Comparison of ENCODE assay signal across 2 cellular contexts in genomic region chr4:8859550-8860095, GRCh38.
TF ChIP-seq lines count a peak whose summit lies in the region.

No MANE protein-coding gene starts in this region.

TF ChIP-seq in H1, 55 proteins besides CTCF, POLR2A, EP300 and RAD21 (continued from another document):
- TF ChIP-seq ATF2 (IDR thresholded peaks at IDR 0.05; ENCODE audit: low read length) (no peak), GTF2F1 (IDR thresholded peaks at IDR 0.05; ENCODE audit: borderline replicate concordance, low read depth, low read length) (no peak), ATF3 (IDR thresholded peaks at IDR 0.05; ENCODE audit: insufficient read depth, low read depth, low read length) (no peak), RFX5 (IDR thresholded peaks at IDR 0.05; ENCODE audit: borderline replicate concordance, low read depth, low read length) (no peak), CREB1 (IDR thresholded peaks at IDR 0.05) (no peak), TAF7 (optimal IDR thresholded peaks at IDR 0.05; ENCODE audit: borderline replicate concordance, low read depth, low read length) (no peak), EGR1 (IDR thresholded peaks at IDR 0.05; ENCODE audit: borderline replicate concordance, low read depth, low read length) (no peak), EZH2 (IDR thresholded peaks at IDR 0.05; ENCODE audit: low read depth, low read length, severe bottlenecking) (peak; percentile 100), CBX5 (IDR thresholded peaks at IDR 0.05; ENCODE audit: low read depth, low read length) (no peak), YY1 (IDR thresholded peaks at IDR 0.05; ENCODE audit: low read depth, low read length) (0 out of 2 replicates have a peak, but pooled peaks have one; percentile 18), RXRA (IDR thresholded peaks at IDR 0.05; ENCODE audit: insufficient read depth, low read depth, low read length) (no peak), RNF2 (IDR thresholded peaks at IDR 0.05; ENCODE audit: borderline replicate concordance, low read depth, low read length, missing control alignments, poor library complexity, severe bottlenecking) (no peak), CBX8 (IDR thresholded peaks at IDR 0.05; ENCODE audit: borderline replicate concordance, low read depth, low read length) (no peak; the same call in 1 of the 2 replicates), NRF1 (IDR thresholded peaks at IDR 0.05; ENCODE audit: low read depth, low read length) (no peak), RBBP5 (IDR thresholded peaks at IDR 0.05; ENCODE audit: borderline replicate concordance, low read depth, low read length) (no peak), HDAC6 (IDR thresholded peaks at IDR 0.05; ENCODE audit: low read depth, low read length) (no peak), BACH1 (IDR thresholded peaks at IDR 0.05; ENCODE audit: low read length) (no peak; the same call in 1 of the 2 replicates), HDAC2 (IDR thresholded peaks at IDR 0.05; ENCODE audit: borderline replicate concordance in 1 of 2, low read depth in 2 of 2, low read length in 2 of 2) (no peak), MAX (IDR thresholded peaks at IDR 0.05) (no peak), SIX5 (IDR thresholded peaks at IDR 0.05; ENCODE audit: low read depth, low read length) (no peak), BCL11A (IDR thresholded peaks at IDR 0.05; ENCODE audit: low read depth in 2 of 2, low read length in 2 of 2) (no peak), E2F6 (IDR thresholded peaks at IDR 0.05) (no peak), KDM1A (IDR thresholded peaks at IDR 0.05; ENCODE audit: borderline replicate concordance, low read length) (no peak), JUN (IDR thresholded peaks at IDR 0.05; ENCODE audit: low read depth, low read length) (no peak)

TF ChIP-seq in neural cell, 6 proteins besides CTCF, POLR2A, EP300 and RAD21:
- TF ChIP-seq EZH2 (IDR thresholded peaks at IDR 0.05; ENCODE audit: borderline replicate concordance, insufficient read depth, low read length, poor library complexity, severe bottlenecking) (peak; percentile 91), MXI1 (conservative IDR thresholded peaks at IDR 0.05; ENCODE audit: poor library complexity, severe bottlenecking) (no peak), REST (IDR thresholded peaks at IDR 0.05; ENCODE audit: borderline replicate concordance) (no peak), TAF1 (IDR thresholded peaks at IDR 0.05; ENCODE audit: low read depth) (no peak), POLR2AphosphoS5 (IDR thresholded peaks at IDR 0.05) (no peak), SMC3 (conservative IDR thresholded peaks at IDR 0.05; ENCODE audit: poor library complexity) (no peak)
